Comparison of ENCODE assay signal across 8 cellular contexts in the genomic region with DNA sequence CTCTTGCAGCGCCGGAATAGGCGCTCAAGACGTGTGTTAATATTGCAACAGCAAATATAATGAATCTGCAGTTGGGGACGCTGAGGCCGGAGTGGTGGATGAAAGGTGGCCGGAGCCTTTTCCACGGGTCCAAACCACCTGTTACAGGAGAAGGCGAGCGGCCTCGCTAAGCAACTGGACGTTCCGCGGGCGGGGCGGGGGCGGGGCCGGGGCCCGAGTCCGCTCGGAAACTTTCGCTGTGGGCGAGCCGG. TPM values are rescaled to one million over a fixed set of nuclear protein-coding genes. Genes with fewer than 3 reads are reported as not detected.
DNase-seq lines count a peak whose midpoint lies in the region; ATAC-seq, FAIRE-seq and TF ChIP-seq lines count a peak whose summit lies in the region.

No MANE protein-coding gene starts in this region.

- WGBS in heart right ventricle, 2 donors: 1% methylated on average over 24 of the region's 24 CpGs
- WGBS in transverse colon (ENCODE audit: low coverage in 1 of 2), 2 donors: 0% methylated on average over 21 of the region's 24 CpGs; no CpG with 5 or more reads in 1 of the 2 donors

- H3K36me3 Mint-ChIP-seq in activated T-helper 17 cell treated with anti-CD3 and anti-CD28 coated beads, Interleukin-2, amount 50 U/mL, for 72 hours (ENCODE audit: low read depth): no peaks in the 10 kb centered on the region

- no peak for ATAC-seq in heart right ventricle
- no peak for ATAC-seq in Right ventricle myocardium inferior
- ATAC-seq in activated T-helper 17 cell treated with anti-CD3 and anti-CD28 coated beads, Interleukin-2, amount 50 U/mL, for 72 hours (replicated peaks): no peak
- no peak for ATAC-seq in HG03095 (IDR thresholded peaks at IDR 0.05; ENCODE audit: unreplicated experiment)

- DNase-seq in heart right ventricle (no peak), Right ventricle myocardium inferior (ENCODE audit: missing footprints) (no peak), kidney (no peak), transverse colon (no peak), midbrain (lab: John Stamatoyannopoulos, UW) (no peak)
- DNase-seq in activated CD4-positive, alpha-beta T cell treated with anti-CD3 and anti-CD28 coated beads, Interleukin-2, amount 50 U/mL, for 48 hours: no peak

- H3K27ac Mint-ChIP-seq in activated T-helper 17 cell treated with anti-CD3 and anti-CD28 coated beads, Interleukin-2, amount 50 U/mL, for 72 hours: no peak overlapping the region

- no peak for TF ChIP-seq EP300 in transverse colon (IDR thresholded peaks at IDR 0.05; ENCODE audit: low read depth)

- H3K9me3 Mint-ChIP-seq in activated T-helper 17 cell treated with anti-CD3 and anti-CD28 coated beads, Interleukin-2, amount 50 U/mL, for 72 hours: no peaks in the 10 kb centered on the region

- peak overlapping the region; percentile 65 to 66 for H3K9ac ChIP-seq in kidney (ENCODE audit: low read length in 2 of 2)

- no peak for FAIRE-seq in kidney (lab: Jason Lieb, UNC)

- H3K27me3 ChIP-seq in heart right ventricle (peaks cover 0 to 26% (median 0%) of the 10 kb centered on the region in 7 donors), transverse colon (no peaks in the 10 kb centered on the region)

- H3K4me3 ChIP-seq in heart right ventricle: peak overlapping the region in 8 of 10 donors; percentile 86 to 100 (median 94)
- peak overlapping the region; percentile 62 to 66 for H3K4me3 ChIP-seq in kidney (ENCODE audit: low read length in 2 of 2)
- peak overlapping the region in 3 of 4 donors; percentile 3 to 78 (median 9) for H3K4me3 ChIP-seq in transverse colon

- H3K27ac ChIP-seq in heart right ventricle (peak overlapping the region in 6 of 10 donors; percentile 19 to 55 (median 37)), kidney (ENCODE audit: low read depth in 2 of 2, low read length in 2 of 2) (no peak overlapping the region), transverse colon (peak overlapping the region in 3 of 4 donors; percentile 59 to 93 (median 66))

- no peaks in the 10 kb centered on the region for H3K36me3 ChIP-seq in heart right ventricle
- H3K36me3 ChIP-seq in kidney (ENCODE audit: control insufficient read depth in 1 of 2, insufficient read depth in 2 of 2, low read length in 2 of 2): no peaks in the 10 kb centered on the region
- no peaks in the 10 kb centered on the region for H3K36me3 ChIP-seq in transverse colon

- H3K4me1 Mint-ChIP-seq in activated T-helper 17 cell treated with anti-CD3 and anti-CD28 coated beads, Interleukin-2, amount 50 U/mL, for 72 hours: no peaks in the 10 kb centered on the region

- H3K4me3 Mint-ChIP-seq in activated T-helper 17 cell treated with anti-CD3 and anti-CD28 coated beads, Interleukin-2, amount 50 U/mL, for 72 hours: peak overlapping the region; percentile 80

- intact Hi-C loops in heart right ventricle (cut with DNase I): loop anchor here in 1 of 10 donors (10.0 kb wide), 1 partner anchor 275 kb away; no protein-coding TSS in a partner anchor
- intact Hi-C loops in Right ventricle myocardium inferior (cut with DNase I): no loop called here
- intact Hi-C loops in kidney (cut with DNase I): no loop called here
- intact Hi-C loops in transverse colon (cut with DNase I; ENCODE audit: low total_unique reads): no loop called here

- H3K9me3 ChIP-seq in heart right ventricle (no peaks in the 10 kb centered on the region), kidney (ENCODE audit: control insufficient read depth in 1 of 2, low read length in 2 of 2) (no peaks in the 10 kb centered on the region), transverse colon (no peaks in the 10 kb centered on the region)

- TF ChIP-seq POLR2A in transverse colon (IDR thresholded peaks at IDR 0.05): no peak

- H3K27me3 Mint-ChIP-seq in activated T-helper 17 cell treated with anti-CD3 and anti-CD28 coated beads, Interleukin-2, amount 50 U/mL, for 72 hours: no peaks in the 10 kb centered on the region

- in situ Hi-C loops in transverse colon (cut with MboI; ENCODE audit: low pct_ligation_motif_present in 1 of 4, low pct_unique_long_range_greater_than_20kb in 1 of 4, low sequenced_read_pairs in 3 of 4): loop anchor here in 1 of 4 donors (25.0 kb wide), 1 partner anchor 293 kb away; no protein-coding TSS in a partner anchor

- H3K4me1 ChIP-seq in heart right ventricle (peaks cover 27 to 48% (median 46%) of the 10 kb centered on the region in 9 donors), kidney (ENCODE audit: control insufficient read depth in 1 of 2, insufficient read depth in 1 of 2, low read depth in 1 of 2, low read length in 2 of 2) (peaks cover 6 to 18% of the 10 kb centered on the region in 2 donors), transverse colon (peaks cover 28 to 47% (median 36%) of the 10 kb centered on the region in 4 donors)

- no peak for TF ChIP-seq CTCF in heart right ventricle (IDR thresholded peaks at IDR 0.05)
- TF ChIP-seq CTCF in kidney (IDR thresholded peaks at IDR 0.05; ENCODE audit: borderline replicate concordance, extremely low read depth, insufficient read depth): no peak
- TF ChIP-seq CTCF in transverse colon (IDR thresholded peaks at IDR 0.05): no peak

RNA-seq across cellular contexts. Expression of a gene that starts 0.3 kb away (rescaled TPM):
- total RNA-seq in heart right ventricle (100 to 1,000 TPM in 3 of 10 donors, 10 to 100 TPM in 7; 53.3 to 119 (median 78.3) TPM), Right ventricle myocardium inferior (88.4 TPM), kidney (31.4 TPM), transverse colon (10 to 100 TPM; 11.5 to 23.5 (median 20.8) TPM)
- polyA plus RNA-seq in heart right ventricle (10 to 100 TPM; 35.0 to 58.7 TPM), kidney (ENCODE audit: insufficient read depth, low read depth, low replicate concordance) (20.8 TPM)
- 1 to 10 TPM; 1.1 to 2.6 TPM for total RNA-seq in activated T-helper 17 cell treated with anti-CD3 and anti-CD28 coated beads, Interleukin-2, amount 50 U/mL, for 72 hours

Comparison
In these comparisons a context has a peak if more than half of its experiments do, and no peak if none do; other contexts are left out.
1. H3K27ac ChIP-seq: peak in heart right ventricle (6 of 10) and transverse colon (3 of 4); none in kidney (0 of 2).
2. H3K4me3 ChIP-seq: peak in every context shown above with its lines; median percentile 94 in heart right ventricle; 64 in kidney; 9 in transverse colon.